11 cellular contexts compared by ENCODE assay signal in genomic region chr1:1402901-1403392, GRCh38. TPM values are rescaled to one million over a fixed set of nuclear protein-coding genes. Genes with fewer than 3 reads are reported as not detected.
DNase-seq lines count a peak whose midpoint lies in the region; ATAC-seq, FAIRE-seq and TF ChIP-seq lines count a peak whose summit lies in the region.
"Not testable (repeated sequence)": the region's sequence is repeated elsewhere in the genome, so short reads cannot be mapped to it uniquely, and the experiment has no call there.
"Had no signal": no experiment of that assay in that cellular context is flagged by ENCODE, and none has a peak within 500 bp of the region (broad histone marks: within the 10 kb centered on the region; RNA-seq: fewer than 3 reads in every experiment).

No MANE protein-coding gene starts in this region.

- not testable (repeated sequence) for H2AFZ ChIP-seq in GM12878 (ENCODE audit: control insufficient read depth, low read depth, low read length)

- not testable (repeated sequence) for H4K20me1 ChIP-seq in GM12878 (ENCODE audit: control insufficient read depth, insufficient read depth)

- H3K4me2 ChIP-seq in GM12878 (ENCODE audit: control insufficient read depth, insufficient read depth), result not testable (repeated sequence)

- not testable (repeated sequence) for DNase-seq in Panc1 (ENCODE audit: low read depth, low spot score); activated CD4-positive, alpha-beta T cell treated with anti-CD3 and anti-CD28 coated beads, Interleukin-2, amount 10 ng/mL, durations not matched to agents 7 days and 5 days; activated naive CD4-positive, alpha-beta T cell treated with anti-CD3 and anti-CD28 coated beads for 36 hours; GM12878 (ENCODE audit: low read depth, low spot score); endodermal cell; natural killer cell

- H3K4me3 Mint-ChIP-seq in activated CD4-positive, alpha-beta T cell treated with anti-CD3 and anti-CD28 coated beads, Interleukin-2, amount 10 ng/mL, durations not matched to agents 7 days and 5 days; activated naive CD4-positive, alpha-beta T cell treated with anti-CD3 and anti-CD28 coated beads for 36 hours; endodermal cell; natural killer cell; stimulated activated memory B cell treated with anti-CD40 and anti-IgM and Interleukin-4, amounts not matched to agents 10 μg/mL and 1 μg/mL and 100 μg/mL, for 72 hours: not testable (repeated sequence)

- intact Hi-C loops in Panc1 (cut with micrococcal nuclease; ENCODE audit: unreplicated experiment), result loop anchor here (5.0 kb wide), 1 partner anchor 34 kb away; the partner anchor contains the start of gene VWA1
- intact Hi-C loops in activated naive CD4-positive, alpha-beta T cell treated with anti-CD3 and anti-CD28 coated beads for 36 hours (cut with micrococcal nuclease); GM12878 (cut with micrococcal nuclease; ENCODE audit: unreplicated experiment); natural killer cell (cut with micrococcal nuclease): not testable (repeated sequence)

- TF ChIP-seq CTCF in 22Rv1 (IDR thresholded peaks at IDR 0.05); Panc1 (IDR thresholded peaks at IDR 0.05); GM12878 (IDR thresholded peaks at IDR 0.05 in 2 of 3, conservative IDR thresholded peaks at IDR 0.05 in 1 of 3; ENCODE audit: control insufficient read depth in 2 of 3, extremely low read depth in 1 of 3, insufficient read depth in 1 of 3, low read depth in 3 of 3, low read length in 3 of 3); endodermal cell (conservative IDR thresholded peaks at IDR 0.05); natural killer cell (IDR thresholded peaks at IDR 0.05): not testable (repeated sequence)

- not testable (repeated sequence) for H3K27me3 ChIP-seq in Panc1 (ENCODE audit: control insufficient read depth, insufficient read depth, low read length); GM12878 (replicated peaks in 1 of 2; ENCODE audit: control insufficient read depth in 2 of 2, insufficient read depth in 2 of 2, low read length in 1 of 2); endodermal cell (ENCODE audit: control insufficient read depth, insufficient read depth, low read length, poor library complexity, severe bottlenecking)

- FAIRE-seq in GM12878 (lab: Jason Lieb, UNC), result not testable (repeated sequence)

- H3K9ac ChIP-seq in GM12878 (ENCODE audit: control insufficient read depth, insufficient read depth, low read length); endodermal cell (ENCODE audit: extremely low read depth, low read length, poor library complexity, severe bottlenecking): not testable (repeated sequence)

- H3K79me2 ChIP-seq in GM12878 (ENCODE audit: control insufficient read depth, insufficient read depth, low read length), result peaks cover 73% of the 10 kb centered on the region

- peaks cover 53% of the 10 kb centered on the region for H3K4me1 Mint-ChIP-seq in activated CD4-positive, alpha-beta T cell treated with anti-CD3 and anti-CD28 coated beads, Interleukin-2, amount 10 ng/mL, durations not matched to agents 7 days and 5 days
- H3K4me1 Mint-ChIP-seq in activated naive CD4-positive, alpha-beta T cell treated with anti-CD3 and anti-CD28 coated beads for 36 hours (ENCODE audit: low read depth), result peaks cover 63% of the 10 kb centered on the region
- H3K4me1 Mint-ChIP-seq in endodermal cell, result peaks cover 30% of the 10 kb centered on the region
- peaks cover 25 to 47% of the 10 kb centered on the region in 2 donors for H3K4me1 Mint-ChIP-seq in natural killer cell
- peaks cover 57% of the 10 kb centered on the region for H3K4me1 Mint-ChIP-seq in stimulated activated memory B cell treated with anti-CD40 and anti-IgM and Interleukin-4, amounts not matched to agents 10 μg/mL and 1 μg/mL and 100 μg/mL, for 72 hours

- peak overlapping the region; percentile 37 for H3K27ac Mint-ChIP-seq in activated CD4-positive, alpha-beta T cell treated with anti-CD3 and anti-CD28 coated beads, Interleukin-2, amount 10 ng/mL, durations not matched to agents 7 days and 5 days
- H3K27ac Mint-ChIP-seq in activated naive CD4-positive, alpha-beta T cell treated with anti-CD3 and anti-CD28 coated beads for 36 hours, result peak overlapping the region; percentile 52
- peak overlapping the region; percentile 13 for H3K27ac Mint-ChIP-seq in endodermal cell
- peak overlapping the region; percentile 25 to 42 for H3K27ac Mint-ChIP-seq in natural killer cell
- peak overlapping the region; percentile 5 for H3K27ac Mint-ChIP-seq in stimulated activated memory B cell treated with anti-CD40 and anti-IgM and Interleukin-4, amounts not matched to agents 10 μg/mL and 1 μg/mL and 100 μg/mL, for 72 hours

- not testable (repeated sequence) for H3K27me3 Mint-ChIP-seq in activated CD4-positive, alpha-beta T cell treated with anti-CD3 and anti-CD28 coated beads, Interleukin-2, amount 10 ng/mL, durations not matched to agents 7 days and 5 days; activated naive CD4-positive, alpha-beta T cell treated with anti-CD3 and anti-CD28 coated beads for 36 hours (ENCODE audit: low read depth); endodermal cell (ENCODE audit: insufficient read depth); natural killer cell (ENCODE audit: low read depth in 2 of 2); stimulated activated memory B cell treated with anti-CD40 and anti-IgM and Interleukin-4, amounts not matched to agents 10 μg/mL and 1 μg/mL and 100 μg/mL, for 72 hours

- CTCF ChIA-PET in Panc1 (lab: Charles Lee) (interaction anchor here (0.7 to 1.5 kb wide), 3 partner anchors 28 to 107 kb away, joined by 3 to 11 read pairs (median 5); no protein-coding TSS in a partner anchor), GM12878 (lab: Yijun Ruan, JAX) (interaction anchor here (1.0 to 1.7 kb wide), 7 partner anchors 11 to 101 kb away, joined by 3 to 15 read pairs (median 4); partner anchors contain the start of gene AURKAIP1)
- CTCF ChIA-PET in activated CD4-positive, alpha-beta T cell treated with anti-CD3 and anti-CD28 coated beads, Interleukin-2, amount 10 ng/mL, durations not matched to agents 7 days and 5 days (lab: Charles Lee), result interaction anchor here (1.3 kb wide), 1 partner anchor 31 kb away, joined by 4 read pairs; no protein-coding TSS in a partner anchor
- CTCF ChIA-PET in activated naive CD4-positive, alpha-beta T cell treated with anti-CD3 and anti-CD28 coated beads for 36 hours (lab: Charles Lee), result interaction anchor here (0.5 to 2.1 kb wide), 5 partner anchors 13 to 255 kb away, joined by 3 to 12 read pairs (median 4); no protein-coding TSS in a partner anchor

- H3K4me1 ChIP-seq in Panc1 (ENCODE audit: control insufficient read depth, insufficient read depth, low read length) (peaks cover 50% of the 10 kb centered on the region), GM12878 (ENCODE audit: control insufficient read depth, insufficient read depth, low read length) (peaks cover 25% of the 10 kb centered on the region), endodermal cell (ENCODE audit: control insufficient read depth, insufficient read depth, low read length) (peaks cover 18% of the 10 kb centered on the region)

- not testable (repeated sequence) for TF ChIP-seq POLR2A in GM12878 (IDR thresholded peaks at IDR 0.05; ENCODE audit: low read depth, low read length)

- 96% methylated on average over 7 of the region's 9 CpGs for WGBS in GM12878 (ENCODE audit: insufficient coverage, insufficient replicate concordance, low lambda C conversion rate, missing lambda C conversion rate)
- WGBS in endodermal cell (ENCODE audit: insufficient coverage in 1 of 2, insufficient read length in 1 of 2), 2 experiments, result 93% methylated on average over 9 of the region's 9 CpGs

- peaks cover 51% of the 10 kb centered on the region for H3K36me3 Mint-ChIP-seq in activated CD4-positive, alpha-beta T cell treated with anti-CD3 and anti-CD28 coated beads, Interleukin-2, amount 10 ng/mL, durations not matched to agents 7 days and 5 days (ENCODE audit: low read depth)
- H3K36me3 Mint-ChIP-seq in activated naive CD4-positive, alpha-beta T cell treated with anti-CD3 and anti-CD28 coated beads for 36 hours (ENCODE audit: low read depth), result peaks cover 59% of the 10 kb centered on the region
- peaks cover 58% of the 10 kb centered on the region for H3K36me3 Mint-ChIP-seq in endodermal cell (ENCODE audit: low read depth)
- not testable (repeated sequence) for H3K36me3 Mint-ChIP-seq in natural killer cell
- H3K36me3 Mint-ChIP-seq in stimulated activated memory B cell treated with anti-CD40 and anti-IgM and Interleukin-4, amounts not matched to agents 10 μg/mL and 1 μg/mL and 100 μg/mL, for 72 hours, result peaks cover 56% of the 10 kb centered on the region

- H3K9me3 Mint-ChIP-seq in activated CD4-positive, alpha-beta T cell treated with anti-CD3 and anti-CD28 coated beads, Interleukin-2, amount 10 ng/mL, durations not matched to agents 7 days and 5 days; activated naive CD4-positive, alpha-beta T cell treated with anti-CD3 and anti-CD28 coated beads for 36 hours; endodermal cell; natural killer cell; stimulated activated memory B cell treated with anti-CD40 and anti-IgM and Interleukin-4, amounts not matched to agents 10 μg/mL and 1 μg/mL and 100 μg/mL, for 72 hours: not testable (repeated sequence)

- BruUV-seq in Panc1 (replicated peaks; lab: Mats Ljungman, UMichigan); GM12878 (replicated peaks; lab: Mats Ljungman, UMichigan): not testable (repeated sequence)

- not testable (repeated sequence) for TF ChIP-seq EP300 in GM12878 (IDR thresholded peaks at IDR 0.05; ENCODE audit: borderline replicate concordance in 1 of 2, control insufficient read depth in 1 of 2, low read depth in 2 of 2, low read length in 2 of 2)

- POLR2A ChIA-PET in Panc1 (lab: Charles Lee) (interaction anchor here (1.0 kb wide), 1 partner anchor 28 kb away, joined by 3 read pairs; no protein-coding TSS in a partner anchor), GM12878 (lab: Charles Lee) (interaction anchor here (1.2 kb wide), 1 partner anchor 38 kb away, joined by 4 read pairs; no protein-coding TSS in a partner anchor)
- POLR2A ChIA-PET in activated CD4-positive, alpha-beta T cell treated with anti-CD3 and anti-CD28 coated beads, Interleukin-2, amount 10 ng/mL, durations not matched to agents 7 days and 5 days (lab: Charles Lee), result not testable (repeated sequence)

- H3K36me3 ChIP-seq in Panc1 (ENCODE audit: control insufficient read depth, insufficient read depth, low read length), result peaks cover 16% of the 10 kb centered on the region
- peaks cover 11 to 22% of the 10 kb centered on the region in 2 experiments for H3K36me3 ChIP-seq in GM12878 (ENCODE audit: control insufficient read depth in 2 of 2, insufficient read depth in 2 of 2, low read length in 1 of 2)
- H3K36me3 ChIP-seq in endodermal cell (ENCODE audit: control insufficient read depth, insufficient read depth, low read length), result peaks cover 53% of the 10 kb centered on the region

- in situ Hi-C loops in Panc1 (cut with HindIII; ENCODE audit: low pct_unique_long_range_greater_than_20kb, low sequenced_read_pairs), result not testable (repeated sequence)
- in situ Hi-C loops in GM12878 (cut with MboI), result loop anchor here (5.0 kb wide), 1 partner anchor 104 kb away; no protein-coding TSS in a partner anchor

- SMC1A ChIA-PET in GM12878 (lab: Charles Lee; ENCODE audit: uncharacterized antibody, unreplicated experiment), result not testable (repeated sequence)

- not testable (repeated sequence) for ATAC-seq in Panc1; GM12878; natural killer cell; stimulated activated memory B cell treated with anti-CD40 and anti-IgM and Interleukin-4, amounts not matched to agents 10 μg/mL and 1 μg/mL and 100 μg/mL, for 72 hours

- H3K4me3 ChIP-seq in Panc1 (ENCODE audit: low read depth in 2 of 2, low read length in 2 of 2); GM12878; endodermal cell (ENCODE audit: low read length): not testable (repeated sequence)

- not testable (repeated sequence) for H3K9me3 ChIP-seq in Panc1 (ENCODE audit: control insufficient read depth, insufficient read depth, low read depth, low read length); GM12878 (replicated peaks; ENCODE audit: control insufficient read depth, insufficient read depth, low read length); endodermal cell (ENCODE audit: control insufficient read depth, low read length)

- TF ChIP-seq RAD21 in GM12878 (IDR thresholded peaks at IDR 0.05; ENCODE audit: insufficient read depth, low read depth, low read length), result not testable (repeated sequence)

- RAD21 ChIA-PET in GM12878 (lab: Charles Lee; ENCODE audit: unreplicated experiment), result not testable (repeated sequence)

- H3K27ac ChIP-seq in 22Rv1 (peak overlapping the region; percentile 80), Panc1 (ENCODE audit: low read length) (peak overlapping the region; percentile 98)
- H3K27ac ChIP-seq in GM12878 (ENCODE audit: control insufficient read depth, insufficient read depth); endodermal cell (ENCODE audit: low read depth, low read length): not testable (repeated sequence)

RNA-seq across cellular contexts. Expression of gene CCNL2, which starts 3.8 kb away (rescaled TPM):
- total RNA-seq in Panc1 (2021; ENCODE audit: unreplicated experiment) (297 TPM), GM12878 (2014; rRNA removed) (102 and 106 TPM in 2 replicates), GM12878 (2014; rRNA removed; fragmentation: Illumina TruSeq; extraction: Trizol) (42.5 and 43.2 TPM in 2 replicates), GM12878 (2021) (83.8 and 101 TPM in 2 replicates), endodermal cell (100 to 1,000 TPM; 187 to 244 TPM), natural killer cell (100 to 1,000 TPM; 253 to 281 (median 274) TPM)
- polyA plus RNA-seq in Panc1 (2012; ENCODE audit: insufficient read length), result 235 TPM
- total RNA-seq in activated CD4-positive, alpha-beta T cell treated with anti-CD3 and anti-CD28 coated beads, Interleukin-2, amount 10 ng/mL, durations not matched to agents 7 days and 5 days, result 100 to 1,000 TPM; 122 to 131 TPM
- 100 to 1,000 TPM in 1 of 2 experiments, 10 to 100 TPM in 1; 97.7 to 108 TPM for total RNA-seq in activated naive CD4-positive, alpha-beta T cell treated with anti-CD3 and anti-CD28 coated beads for 36 hours
- total RNA-seq in GM12878 (2013; cell fraction: nucleolus; rRNA removed), result 379 and 418 TPM in 2 replicates
- 37.9 TPM for polyA plus RNA-seq in GM12878 (2011; ENCODE audit: low read depth)
- polyA plus RNA-seq in GM12878 (2011; rRNA removed) (112 and 115 TPM in 2 replicates), GM12878 (2014; fragmentation: Illumina TruSeq; extraction: Trizol) (33.7 and 54.3 TPM in 2 replicates), GM12878 (2014; fragmentation: Nextera tagmentation; extraction: Ambion mirVana) (1 to 10 TPM; 2.1 to 5.5 TPM), GM12878 (2014; rRNA removed) (143 and 153 TPM in 2 replicates), GM12878 (2016; fragmentation: Nextera tagmentation; extraction: Ambion mirVana) (100 to 1,000 TPM; 100 to 102 TPM)
- 80.7 and 108 TPM in 2 replicates for polyA plus RNA-seq in GM12878 (2011; cell fraction: cytosol; rRNA removed)
- polyA plus RNA-seq in GM12878 (2011; cell fraction: nucleus; rRNA removed), result 831 and 868 TPM in 2 replicates
- 67.0 and 72.4 TPM in 2 replicates for polyA plus RNA-seq in GM12878 (2012)
- polyA minus RNA-seq in GM12878 (2011; rRNA and poly(A)+ RNA removed), result 59.9 and 80.8 TPM in 2 replicates
- 21.0 and 30.3 TPM in 2 replicates for polyA minus RNA-seq in GM12878 (2011; cell fraction: cytosol; rRNA and poly(A)+ RNA removed)
- polyA minus RNA-seq in GM12878 (2011; cell fraction: nucleus; rRNA and poly(A)+ RNA removed), result 105 and 145 TPM in 2 replicates
- 255 TPM for polyA plus RNA-seq in endodermal cell (2013, experiment 1 of 2)
- 217 TPM for polyA plus RNA-seq in endodermal cell (2013, experiment 2 of 2)

RNA-seq across cellular contexts. Expression of gene MRPL20, which starts 4.1 kb away (rescaled TPM):
- total RNA-seq in Panc1 (2021; ENCODE audit: unreplicated experiment) (196 TPM), GM12878 (2014; rRNA removed) (205 and 223 TPM in 2 replicates), GM12878 (2014; rRNA removed; fragmentation: Illumina TruSeq; extraction: Trizol) (132 and 153 TPM in 2 replicates), GM12878 (2021) (141 and 149 TPM in 2 replicates), endodermal cell (100 to 1,000 TPM; 109 to 129 TPM), natural killer cell (100 to 1,000 TPM in 1 of 3 donors, 10 to 100 TPM in 2; 90.9 to 111 (median 92.7) TPM)
- 252 TPM for polyA plus RNA-seq in Panc1 (2012; ENCODE audit: insufficient read length)
- total RNA-seq in activated CD4-positive, alpha-beta T cell treated with anti-CD3 and anti-CD28 coated beads, Interleukin-2, amount 10 ng/mL, durations not matched to agents 7 days and 5 days, result 100 to 1,000 TPM in 1 of 2 experiments, 10 to 100 TPM in 1; 98.6 to 107 TPM
- 100 to 1,000 TPM; 103 to 107 TPM for total RNA-seq in activated naive CD4-positive, alpha-beta T cell treated with anti-CD3 and anti-CD28 coated beads for 36 hours
- total RNA-seq in GM12878 (2013; cell fraction: nucleolus; rRNA removed), result 47.9 and 53.1 TPM in 2 replicates
- polyA plus RNA-seq in GM12878 (2011; ENCODE audit: low read depth), result 92.4 TPM
- polyA plus RNA-seq in GM12878 (2011; rRNA removed) (143 and 146 TPM in 2 replicates), GM12878 (2014; fragmentation: Illumina TruSeq; extraction: Trizol) (115 and 129 TPM in 2 replicates), GM12878 (2014; fragmentation: Nextera tagmentation; extraction: Ambion mirVana) (100 to 1,000 TPM; 519 to 525 TPM), GM12878 (2014; rRNA removed) (287 and 301 TPM in 2 replicates), GM12878 (2016; fragmentation: Nextera tagmentation; extraction: Ambion mirVana) (100 to 1,000 TPM; 366 to 375 TPM)
- 168 and 192 TPM in 2 replicates for polyA plus RNA-seq in GM12878 (2011; cell fraction: cytosol; rRNA removed)
- polyA plus RNA-seq in GM12878 (2011; cell fraction: nucleus; rRNA removed), result 105 and 125 TPM in 2 replicates
- polyA plus RNA-seq in GM12878 (2012), result 151 and 170 TPM in 2 replicates
- polyA minus RNA-seq in GM12878 (2011; rRNA and poly(A)+ RNA removed), result 72.9 and 94.2 TPM in 2 replicates
- polyA minus RNA-seq in GM12878 (2011; cell fraction: cytosol; rRNA and poly(A)+ RNA removed), result 54.8 and 63.4 TPM in 2 replicates
- 26.7 and 39.5 TPM in 2 replicates for polyA minus RNA-seq in GM12878 (2011; cell fraction: nucleus; rRNA and poly(A)+ RNA removed)
- polyA plus RNA-seq in endodermal cell (2013, experiment 1 of 2), result 104 TPM
- 98.2 TPM for polyA plus RNA-seq in endodermal cell (2013, experiment 2 of 2)

RNA-seq across cellular contexts. Expression of gene ANKRD65, which starts 18.1 kb away (rescaled TPM):
- total RNA-seq in Panc1 (2021; ENCODE audit: unreplicated experiment) (1.9 TPM), GM12878 (2014; rRNA removed) (0.17 and 0.33 TPM in 2 replicates), GM12878 (2014; rRNA removed; fragmentation: Illumina TruSeq; extraction: Trizol) (0.18 and 0.45 TPM in 2 replicates), GM12878 (2021) (0.96 and 1.2 TPM in 2 replicates), endodermal cell (1 to 10 TPM; 1.6 TPM), natural killer cell (not detected)
- 3.7 TPM for polyA plus RNA-seq in Panc1 (2012; ENCODE audit: insufficient read length)
- not detected for total RNA-seq in activated CD4-positive, alpha-beta T cell treated with anti-CD3 and anti-CD28 coated beads, Interleukin-2, amount 10 ng/mL, durations not matched to agents 7 days and 5 days
- total RNA-seq in activated naive CD4-positive, alpha-beta T cell treated with anti-CD3 and anti-CD28 coated beads for 36 hours, result not detected
- 1.2 and 1.8 TPM in 2 replicates for total RNA-seq in GM12878 (2013; cell fraction: nucleolus; rRNA removed)
- polyA plus RNA-seq in GM12878 (2011; ENCODE audit: low read depth), result 0.42 TPM
- polyA plus RNA-seq in GM12878 (2011; rRNA removed) (0.12 and 0.24 TPM in 2 replicates), GM12878 (2014; fragmentation: Illumina TruSeq; extraction: Trizol) (0.14 and 0.29 TPM in 2 replicates), GM12878 (2014; fragmentation: Nextera tagmentation; extraction: Ambion mirVana) (under 1 TPM; 0.05 to 0.15 TPM), GM12878 (2014; rRNA removed) (0.86 and 0.94 TPM in 2 replicates), GM12878 (2016; fragmentation: Nextera tagmentation; extraction: Ambion mirVana) (1 to 10 TPM; 1.8 to 2.8 TPM)
- polyA plus RNA-seq in GM12878 (2011; cell fraction: cytosol; rRNA removed), result 0.21 and 0.38 TPM in 2 replicates
- 2.0 and 2.3 TPM in 2 replicates for polyA plus RNA-seq in GM12878 (2011; cell fraction: nucleus; rRNA removed)
- 1.3 TPM in 2 replicates for polyA plus RNA-seq in GM12878 (2012)
- polyA minus RNA-seq in GM12878 (2011; rRNA and poly(A)+ RNA removed), result 0.15 TPM in 1 of 2 replicates, not detected in the other
- polyA minus RNA-seq in GM12878 (2011; cell fraction: cytosol; rRNA and poly(A)+ RNA removed), result not detected in 2 replicates
- polyA minus RNA-seq in GM12878 (2011; cell fraction: nucleus; rRNA and poly(A)+ RNA removed), result 0.36 TPM in 1 of 2 replicates, not detected in the other
- 0.78 TPM for polyA plus RNA-seq in endodermal cell (2013, experiment 1 of 2)
- 1.7 TPM for polyA plus RNA-seq in endodermal cell (2013, experiment 2 of 2)
- total RNA-seq: H7, OCI-LY7 had no signal
- polyA plus RNA-seq: CD14-positive monocyte had no signal

RNA-seq across cellular contexts. Expression of gene AURKAIP1, which starts 27.9 kb away (rescaled TPM):
- total RNA-seq in Panc1 (2021; ENCODE audit: unreplicated experiment), result 335 TPM
- 354 TPM for polyA plus RNA-seq in Panc1 (2012; ENCODE audit: insufficient read length)
- 100 to 1,000 TPM; 101 to 125 TPM for total RNA-seq in activated CD4-positive, alpha-beta T cell treated with anti-CD3 and anti-CD28 coated beads, Interleukin-2, amount 10 ng/mL, durations not matched to agents 7 days and 5 days
- total RNA-seq in activated naive CD4-positive, alpha-beta T cell treated with anti-CD3 and anti-CD28 coated beads for 36 hours, result 100 to 1,000 TPM; 108 TPM
- 22.6 and 24.0 TPM in 2 replicates for total RNA-seq in GM12878 (2013; cell fraction: nucleolus; rRNA removed)
- 146 and 177 TPM in 2 replicates for total RNA-seq in GM12878 (2014; rRNA removed)
- 30.2 and 37.4 TPM in 2 replicates for total RNA-seq in GM12878 (2014; rRNA removed; fragmentation: Illumina TruSeq; extraction: Trizol)
- 198 and 210 TPM in 2 replicates for total RNA-seq in GM12878 (2021)
- 20.8 TPM for polyA plus RNA-seq in GM12878 (2011; ENCODE audit: low read depth)
- polyA plus RNA-seq in GM12878 (2011; rRNA removed), result 38.3 and 66.8 TPM in 2 replicates
- 70.8 and 124 TPM in 2 replicates for polyA plus RNA-seq in GM12878 (2011; cell fraction: cytosol; rRNA removed)
- polyA plus RNA-seq in GM12878 (2011; cell fraction: nucleus; rRNA removed), result 62.5 and 90.9 TPM in 2 replicates
- 75.5 and 78.2 TPM in 2 replicates for polyA plus RNA-seq in GM12878 (2012)
- polyA plus RNA-seq in GM12878 (2014; fragmentation: Illumina TruSeq; extraction: Trizol), result 3.9 and 26.5 TPM in 2 replicates
- polyA plus RNA-seq in GM12878 (2014; fragmentation: Nextera tagmentation; extraction: Ambion mirVana), result 10 to 100 TPM in 1 of 2 experiments, 1 to 10 TPM in 1; 6.5 to 26.6 TPM
- 173 and 210 TPM in 2 replicates for polyA plus RNA-seq in GM12878 (2014; rRNA removed)
- polyA plus RNA-seq in GM12878 (2016; fragmentation: Nextera tagmentation; extraction: Ambion mirVana), result 100 to 1,000 TPM; 341 to 366 TPM
- 8.2 and 28.6 TPM in 2 replicates for polyA minus RNA-seq in GM12878 (2011; rRNA and poly(A)+ RNA removed)
- polyA minus RNA-seq in GM12878 (2011; cell fraction: cytosol; rRNA and poly(A)+ RNA removed), result 20.0 and 26.7 TPM in 2 replicates
- polyA minus RNA-seq in GM12878 (2011; cell fraction: nucleus; rRNA and poly(A)+ RNA removed), result 17.2 and 20.6 TPM in 2 replicates
- 100 to 1,000 TPM; 159 to 162 TPM for total RNA-seq in endodermal cell
- 82.4 TPM for polyA plus RNA-seq in endodermal cell (2013, experiment 1 of 2)
- polyA plus RNA-seq in endodermal cell (2013, experiment 2 of 2), result 74.8 TPM
- 10 to 100 TPM; 60.0 to 76.3 (median 64.6) TPM for total RNA-seq in natural killer cell

RNA-seq across cellular contexts. Expression of gene VWA1, which starts 32.5 kb away (rescaled TPM):
- total RNA-seq in Panc1 (2021; ENCODE audit: unreplicated experiment) (858 TPM), GM12878 (2014; rRNA removed) (0.40 and 0.71 TPM in 2 replicates), GM12878 (2014; rRNA removed; fragmentation: Illumina TruSeq; extraction: Trizol) (0.13 and 0.14 TPM in 2 replicates), GM12878 (2021) (1.7 and 1.8 TPM in 2 replicates), endodermal cell (10 to 100 TPM; 12.7 to 17.4 TPM), natural killer cell (not detected)
- polyA plus RNA-seq in Panc1 (2012; ENCODE audit: insufficient read length), result 1,549 TPM
- total RNA-seq in activated CD4-positive, alpha-beta T cell treated with anti-CD3 and anti-CD28 coated beads, Interleukin-2, amount 10 ng/mL, durations not matched to agents 7 days and 5 days, result under 1 TPM; 0.10 to 0.12 TPM
- under 1 TPM; 0.72 to 0.74 TPM for total RNA-seq in activated naive CD4-positive, alpha-beta T cell treated with anti-CD3 and anti-CD28 coated beads for 36 hours
- total RNA-seq in GM12878 (2013; cell fraction: nucleolus; rRNA removed), result 1.5 and 2.3 TPM in 2 replicates
- 0.70 TPM for polyA plus RNA-seq in GM12878 (2011; ENCODE audit: low read depth)
- polyA plus RNA-seq in GM12878 (2011; rRNA removed) (0.45 and 1.1 TPM in 2 replicates), GM12878 (2014; fragmentation: Illumina TruSeq; extraction: Trizol) (0.03 TPM in 1 of 2 replicates, not detected in the other), GM12878 (2014; fragmentation: Nextera tagmentation; extraction: Ambion mirVana) (under 1 TPM in 1 of 2 experiments, not detected in 1; 0.02 TPM), GM12878 (2014; rRNA removed) (0.40 and 0.56 TPM in 2 replicates), GM12878 (2016; fragmentation: Nextera tagmentation; extraction: Ambion mirVana) (under 1 TPM in 1 of 2 experiments, not detected in 1; 0.24 TPM)
- 1.4 and 2.3 TPM in 2 replicates for polyA plus RNA-seq in GM12878 (2011; cell fraction: cytosol; rRNA removed)
- polyA plus RNA-seq in GM12878 (2011; cell fraction: nucleus; rRNA removed), result 3.6 and 5.8 TPM in 2 replicates
- polyA plus RNA-seq in GM12878 (2012), result 4.1 and 4.9 TPM in 2 replicates
- polyA minus RNA-seq in GM12878 (2011; rRNA and poly(A)+ RNA removed), result 0.51 and 0.88 TPM in 2 replicates
- 0.42 and 0.80 TPM in 2 replicates for polyA minus RNA-seq in GM12878 (2011; cell fraction: cytosol; rRNA and poly(A)+ RNA removed)
- polyA minus RNA-seq in GM12878 (2011; cell fraction: nucleus; rRNA and poly(A)+ RNA removed), result 1.7 and 1.8 TPM in 2 replicates
- polyA plus RNA-seq in endodermal cell (2013, experiment 1 of 2), result 10.3 TPM
- polyA plus RNA-seq in endodermal cell (2013, experiment 2 of 2), result 5.6 TPM
- total RNA-seq: OCI-LY7 had no signal
- polyA plus RNA-seq: CD14-positive monocyte had no signal
